5 cellular contexts compared by ENCODE assay signal in the genomic region with DNA sequence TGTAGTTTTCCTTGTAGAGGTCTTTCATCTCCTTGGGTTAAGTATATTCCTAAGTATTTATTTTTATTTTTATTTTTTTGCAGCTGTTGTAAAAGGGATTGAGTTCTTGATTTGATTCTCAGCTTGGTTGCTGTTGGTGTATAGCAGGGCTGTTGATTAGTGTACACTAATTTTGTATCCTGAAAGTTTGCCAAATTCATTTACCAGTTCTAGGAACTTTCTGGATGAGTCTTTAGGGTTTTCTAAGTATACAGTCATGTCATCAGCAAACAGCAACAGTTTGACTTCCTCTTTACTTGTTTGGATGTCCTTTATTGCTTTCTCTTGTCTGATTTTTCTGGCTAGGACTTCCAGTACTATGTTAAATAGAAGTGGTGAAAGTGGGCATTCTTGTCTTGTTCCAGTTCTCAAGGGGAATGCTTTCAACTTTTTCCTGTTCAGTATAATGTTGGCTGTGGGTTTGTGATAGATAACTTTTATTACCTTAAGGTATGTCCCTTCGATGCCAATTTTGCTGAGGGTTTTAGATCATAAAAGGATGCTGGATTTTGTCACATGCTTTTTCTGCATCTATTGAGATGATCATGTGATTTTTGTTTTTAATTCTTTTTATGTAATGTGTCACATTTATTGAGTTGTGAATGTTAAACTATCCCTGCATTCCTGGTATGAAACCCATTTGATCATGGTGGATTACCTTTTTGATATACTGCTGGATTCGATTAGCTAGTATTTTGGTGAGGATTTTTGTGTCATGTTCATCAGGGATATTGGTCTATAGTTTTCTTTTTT. TPM values are rescaled to one million over a fixed set of nuclear protein-coding genes. Genes with fewer than 3 reads are reported as not detected.
"Had no signal": no experiment of that assay in that cellular context is flagged by ENCODE, and none has a peak within 500 bp of the region (broad histone marks: within the 10 kb centered on the region; RNA-seq: fewer than 3 reads in every experiment).

No MANE protein-coding gene starts in this region.

RNA-seq across cellular contexts. Expression of gene IL1F10, which starts 29.3 kb away (rescaled TPM):
- total RNA-seq: ascending aorta, body of pancreas, bronchial epithelial cell, chondrocyte, RPMI7951 had no signal

RNA-seq across cellular contexts. Expression of gene IL1RN, which starts 30.4 kb away (rescaled TPM):
- total RNA-seq: ascending aorta, chondrocyte had no signal

RNA-seq across cellular contexts. Expression of gene IL36RN, which starts 38.0 kb away (rescaled TPM):
- total RNA-seq: ascending aorta, body of pancreas, chondrocyte, RPMI7951 had no signal

RNA-seq across cellular contexts. Expression of gene IL36B, which starts 44.4 kb away (rescaled TPM):
- total RNA-seq: ascending aorta, body of pancreas, bronchial epithelial cell, chondrocyte, RPMI7951 had no signal
